Comparison of ENCODE assay signal across 25 cellular contexts in genomic region chr2:104538082-104538481, GRCh38.
"Had no signal": no experiment of that assay in that cellular context is flagged by ENCODE, and none has a peak within 500 bp of the region (broad histone marks: within the 10 kb centered on the region; RNA-seq: fewer than 3 reads in every experiment).

No MANE protein-coding gene starts in this region.

- H3K9me3 ChIP-seq: ascending aorta, ovary, psoas muscle, right atrium auricular region, spleen, suprapubic skin, tibial artery, upper lobe of right lung had no signal

- H3K27me3 ChIP-seq: ascending aorta, brain microvascular endothelial cell, foreskin keratinocyte, heart left ventricle, ovary, right atrium auricular region, spleen, suprapubic skin, upper lobe of right lung had no signal

- H3K27me3 Mint-ChIP-seq: activated CD4-positive, alpha-beta memory T cell treated with anti-CD3 and anti-CD28 coated beads for 36 hours; activated naive CD8-positive, alpha-beta T cell treated with anti-CD3 and anti-CD28 coated beads, Interleukin-2, amount 10 ng/mL, durations not matched to agents 7 days and 5 days; naive B cell; T-helper 17 cell had no signal

- H3K4me1 Mint-ChIP-seq: activated naive CD4-positive, alpha-beta T cell treated with anti-CD3 and anti-CD28 coated beads, Interleukin-2, amount 10 ng/mL, durations not matched to agents 7 days and 5 days; endodermal cell; naive B cell; T-helper 17 cell had no signal

- H3K36me3 Mint-ChIP-seq: activated CD4-positive, alpha-beta memory T cell treated with anti-CD3 and anti-CD28 coated beads for 36 hours; activated naive CD4-positive, alpha-beta T cell treated with anti-CD3 and anti-CD28 coated beads, Interleukin-2, amount 10 ng/mL, durations not matched to agents 7 days and 5 days; activated naive CD8-positive, alpha-beta T cell treated with anti-CD3 and anti-CD28 coated beads, Interleukin-2, amount 10 ng/mL, durations not matched to agents 7 days and 5 days; mesothelial cell of epicardium; naive B cell had no signal

- H3K4me3 ChIP-seq: ascending aorta, heart left ventricle, ovary, psoas muscle, right atrium auricular region, spleen, suprapubic skin, tibial artery, upper lobe of right lung had no signal

- H3K36me3 ChIP-seq: ascending aorta, brain microvascular endothelial cell, heart left ventricle, ovary, right atrium auricular region, spleen, suprapubic skin, tibial artery, upper lobe of right lung had no signal

- H3K4me3 Mint-ChIP-seq: activated CD4-positive, alpha-beta memory T cell treated with anti-CD3 and anti-CD28 coated beads for 36 hours; activated naive CD4-positive, alpha-beta T cell treated with anti-CD3 and anti-CD28 coated beads, Interleukin-2, amount 10 ng/mL, durations not matched to agents 7 days and 5 days; activated naive CD8-positive, alpha-beta T cell treated with anti-CD3 and anti-CD28 coated beads, Interleukin-2, amount 10 ng/mL, durations not matched to agents 7 days and 5 days; endodermal cell; mesothelial cell of epicardium; naive B cell; T-helper 17 cell had no signal

- H3K9me3 Mint-ChIP-seq: activated CD4-positive, alpha-beta memory T cell treated with anti-CD3 and anti-CD28 coated beads for 36 hours; activated naive CD4-positive, alpha-beta T cell treated with anti-CD3 and anti-CD28 coated beads, Interleukin-2, amount 10 ng/mL, durations not matched to agents 7 days and 5 days; activated naive CD8-positive, alpha-beta T cell treated with anti-CD3 and anti-CD28 coated beads, Interleukin-2, amount 10 ng/mL, durations not matched to agents 7 days and 5 days; endodermal cell had no signal

- H3K27ac Mint-ChIP-seq: activated CD4-positive, alpha-beta memory T cell treated with anti-CD3 and anti-CD28 coated beads for 36 hours; activated naive CD4-positive, alpha-beta T cell treated with anti-CD3 and anti-CD28 coated beads, Interleukin-2, amount 10 ng/mL, durations not matched to agents 7 days and 5 days; activated naive CD8-positive, alpha-beta T cell treated with anti-CD3 and anti-CD28 coated beads, Interleukin-2, amount 10 ng/mL, durations not matched to agents 7 days and 5 days; endodermal cell; mesothelial cell of epicardium; naive B cell; T-helper 17 cell had no signal

- DNase-seq: activated CD4-positive, alpha-beta memory T cell treated with anti-CD3 and anti-CD28 coated beads for 36 hours; activated CD4-positive, alpha-beta T cell treated with anti-CD3 and anti-CD28 coated beads for 48 hours; activated CD8-positive, alpha-beta memory T cell treated with anti-CD3 and anti-CD28 coated beads, Interleukin-2, amount 50 U/mL, for 4 hours; activated gamma-delta T cell; activated naive CD4-positive, alpha-beta T cell treated with anti-CD3 and anti-CD28 coated beads, Interleukin-2, amount 10 ng/mL, durations not matched to agents 7 days and 5 days; activated naive CD8-positive, alpha-beta T cell treated with anti-CD3 and anti-CD28 coated beads, Interleukin-2, amount 10 ng/mL, durations not matched to agents 7 days and 5 days; activated T-cell treated with anti-CD3 and anti-CD28 coated beads, Interleukin-2, amount 50 U/mL, for 1 hour; brain microvascular endothelial cell; endodermal cell; foreskin keratinocyte; heart left ventricle; hypothalamus; naive B cell; ovary; psoas muscle; spleen; stimulated activated naive CD4-positive, alpha-beta T cell; T-helper 17 cell; T1000; tibial artery; upper lobe of right lung had no signal

- H3K4me1 ChIP-seq: ascending aorta, foreskin keratinocyte, heart left ventricle, psoas muscle, right atrium auricular region, spleen, suprapubic skin, tibial artery, upper lobe of right lung had no signal

- H3K27ac ChIP-seq: ascending aorta, brain microvascular endothelial cell, foreskin keratinocyte, heart left ventricle, ovary, psoas muscle, right atrium auricular region, spleen, suprapubic skin, tibial artery, upper lobe of right lung had no signal
